In the genomic region with DNA sequence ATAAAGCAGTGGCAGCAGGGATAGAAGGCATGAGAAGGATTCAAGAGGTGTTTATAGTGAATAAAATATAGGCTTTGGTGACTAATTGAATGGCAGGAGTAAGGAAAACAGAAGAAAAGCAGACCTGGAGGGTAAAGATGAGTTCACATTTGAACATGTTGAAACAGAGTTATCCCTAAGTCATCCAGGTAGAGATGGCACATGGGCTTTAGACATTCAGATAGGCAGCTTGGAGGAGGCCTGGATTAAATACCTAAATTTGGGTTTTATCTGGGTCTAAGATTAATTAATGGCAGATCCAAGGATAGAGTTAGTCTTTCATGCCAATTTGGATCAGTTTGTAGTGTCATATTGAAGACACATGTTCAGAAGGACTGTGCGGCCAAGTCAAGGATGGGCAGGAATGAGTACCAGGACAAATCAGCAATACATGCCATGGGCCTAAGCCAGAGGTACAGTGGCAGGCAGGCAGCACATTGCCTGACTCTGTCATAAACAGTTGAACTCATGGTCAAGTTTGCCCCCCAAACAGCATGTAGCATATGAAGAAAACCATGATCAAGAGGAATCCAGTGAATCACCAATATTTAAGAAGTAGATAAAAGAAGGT, we compare ENCODE assay signal across 26 cellular contexts.
"Had no signal": no experiment of that assay in that cellular context is flagged by ENCODE, and none has a peak within 500 bp of the region (broad histone marks: within the 10 kb centered on the region; RNA-seq: fewer than 3 reads in every experiment).

No MANE protein-coding gene starts in this region.

- H3K36me3 ChIP-seq: breast epithelium, lower lobe of right lung, transverse colon had no signal

- H3K4me1 Mint-ChIP-seq: activated B cell treated with CpG ODN at 0.5 μM for 24 hours; activated CD8-positive, alpha-beta memory T cell treated with anti-CD3 and anti-CD28 coated beads, Interleukin-2, amount 10 ng/mL, durations not matched to agents 7 days and 5 days; activated naive CD4-positive, alpha-beta T cell treated with anti-CD3 and anti-CD28 coated beads, Interleukin-2, amount 50 U/mL, for 24 hours; activated naive CD8-positive, alpha-beta T cell treated with anti-CD3 and anti-CD28 coated beads, Interleukin-2, amount 50 U/mL, for 24 hours; central memory CD8-positive, alpha-beta T cell; immature natural killer cell had no signal

- ATAC-seq: activated CD8-positive, alpha-beta memory T cell treated with anti-CD3 and anti-CD28 coated beads, Interleukin-2, amount 10 ng/mL, durations not matched to agents 7 days and 5 days; activated CD8-positive, alpha-beta T cell treated with anti-CD3 and anti-CD28 coated beads, Interleukin-2, amount 10 ng/mL, durations not matched to agents 7 days and 5 days; activated naive CD8-positive, alpha-beta T cell treated with anti-CD3 and anti-CD28 coated beads, Interleukin-2, amount 50 U/mL, for 24 hours; heart left ventricle; left lobe of liver; lower lobe of right lung; natural killer cell treated with Interleukin-12 subunit alpha and Interleukin-12 subunit beta and Interleukin-15 and Interleukin-18, amount 100 ng/mL, for 72 hours; right cardiac atrium; stimulated activated naive CD8-positive, alpha-beta T cell treated with anti-CD3 and anti-CD28 coated beads, Interleukin-15, Interleukin-2, amounts not matched to agents 100 U/mL and 50 U/mL, for 24 hours had no signal

- H3K9me3 ChIP-seq: breast epithelium, heart left ventricle, lower lobe of right lung, testis, transverse colon had no signal

- H3K27ac ChIP-seq: breast epithelium, heart left ventricle, lower lobe of right lung, spleen, testis, transverse colon had no signal

- H3K27me3 ChIP-seq: breast epithelium, heart left ventricle, spleen, testis, transverse colon had no signal

- H3K4me3 Mint-ChIP-seq: activated B cell treated with CpG ODN at 0.5 μM for 24 hours; activated CD8-positive, alpha-beta memory T cell treated with anti-CD3 and anti-CD28 coated beads, Interleukin-2, amount 10 ng/mL, durations not matched to agents 7 days and 5 days; activated CD8-positive, alpha-beta T cell treated with anti-CD3 and anti-CD28 coated beads, Interleukin-2, amount 10 ng/mL, durations not matched to agents 7 days and 5 days; activated naive CD4-positive, alpha-beta T cell treated with anti-CD3 and anti-CD28 coated beads, Interleukin-2, amount 50 U/mL, for 24 hours; activated naive CD8-positive, alpha-beta T cell treated with anti-CD3 and anti-CD28 coated beads, Interleukin-2, amount 50 U/mL, for 24 hours; central memory CD8-positive, alpha-beta T cell; immature natural killer cell; natural killer cell treated with Interleukin-12 subunit alpha and Interleukin-12 subunit beta and Interleukin-15 and Interleukin-18, amount 100 ng/mL, for 72 hours; T-helper 2 cell treated with Interferon-gamma antibody and Interleukin-4, amounts not matched to agents 5 μg/mL and 100 μg/mL, for 36 hours had no signal

- H3K36me3 Mint-ChIP-seq: natural killer cell treated with Interleukin-12 subunit alpha and Interleukin-12 subunit beta and Interleukin-15 and Interleukin-18, amount 100 ng/mL, for 72 hours had no signal

- H3K9me3 Mint-ChIP-seq: activated T-helper 2 cell treated with anti-CD3 and anti-CD28 coated beads, Interferon-gamma antibody, Interleukin-2, Interleukin-4, amounts not matched to agents 10 μg/mL and 5 μg/mL and 100 μg/mL, durations not matched to agents 14 hours and 24 hours and 36 hours; central memory CD8-positive, alpha-beta T cell; immature natural killer cell; natural killer cell treated with Interleukin-12 subunit alpha and Interleukin-12 subunit beta and Interleukin-15 and Interleukin-18, amount 100 ng/mL, for 72 hours; T-helper 2 cell treated with Interferon-gamma antibody and Interleukin-4, amounts not matched to agents 5 μg/mL and 100 μg/mL, for 36 hours had no signal

- H3K27ac Mint-ChIP-seq: activated B cell treated with CpG ODN at 0.5 μM for 24 hours; activated CD8-positive, alpha-beta memory T cell treated with anti-CD3 and anti-CD28 coated beads, Interleukin-2, amount 10 ng/mL, durations not matched to agents 7 days and 5 days; activated CD8-positive, alpha-beta T cell treated with anti-CD3 and anti-CD28 coated beads, Interleukin-2, amount 10 ng/mL, durations not matched to agents 7 days and 5 days; activated naive CD4-positive, alpha-beta T cell treated with anti-CD3 and anti-CD28 coated beads, Interleukin-2, amount 50 U/mL, for 24 hours; activated naive CD8-positive, alpha-beta T cell treated with anti-CD3 and anti-CD28 coated beads, Interleukin-2, amount 50 U/mL, for 24 hours; activated T-helper 2 cell treated with anti-CD3 and anti-CD28 coated beads, Interferon-gamma antibody, Interleukin-2, Interleukin-4, amounts not matched to agents 10 μg/mL and 5 μg/mL and 100 μg/mL, durations not matched to agents 14 hours and 24 hours and 36 hours; immature natural killer cell; natural killer cell treated with Interleukin-12 subunit alpha and Interleukin-12 subunit beta and Interleukin-15 and Interleukin-18, amount 100 ng/mL, for 72 hours; T-helper 2 cell treated with Interferon-gamma antibody and Interleukin-4, amounts not matched to agents 5 μg/mL and 100 μg/mL, for 36 hours had no signal

- H3K4me1 ChIP-seq: breast epithelium, lower lobe of right lung, spleen, testis, transverse colon had no signal

- H3K4me3 ChIP-seq: breast epithelium, heart left ventricle, lower lobe of right lung, spleen, testis, transverse colon had no signal

- DNase-seq: activated B cell treated with CpG ODN at 0.5 μM for 24 hours; activated CD8-positive, alpha-beta memory T cell treated with anti-CD3 and anti-CD28 coated beads, Interleukin-2, amount 10 ng/mL, durations not matched to agents 7 days and 5 days; activated CD8-positive, alpha-beta T cell treated with anti-CD3 and anti-CD28 coated beads, Interleukin-2, amount 10 ng/mL, durations not matched to agents 7 days and 5 days; activated naive CD8-positive, alpha-beta T cell treated with anti-CD3 and anti-CD28 coated beads, Interleukin-2, amount 50 U/mL, for 24 hours; activated T-cell treated with anti-CD3 and anti-CD28 coated beads, Interleukin-2, amount 50 U/mL, for 48 hours; amygdala; effector CD8-positive, alpha-beta T cell; heart left ventricle; hypothalamus; immature natural killer cell; lower lobe of right lung; mesendoderm; posterior cingulate gyrus; right cardiac atrium; spleen; stimulated activated naive CD8-positive, alpha-beta T cell treated with anti-CD3 and anti-CD28 coated beads, Interleukin-15, Interleukin-2, amounts not matched to agents 100 U/mL and 50 U/mL, for 24 hours; T-helper 1 cell; testis; transverse colon had no signal

- H3K27me3 Mint-ChIP-seq: activated B cell treated with CpG ODN at 0.5 μM for 24 hours; activated CD8-positive, alpha-beta memory T cell treated with anti-CD3 and anti-CD28 coated beads, Interleukin-2, amount 10 ng/mL, durations not matched to agents 7 days and 5 days; activated naive CD4-positive, alpha-beta T cell treated with anti-CD3 and anti-CD28 coated beads, Interleukin-2, amount 50 U/mL, for 24 hours; activated naive CD8-positive, alpha-beta T cell treated with anti-CD3 and anti-CD28 coated beads, Interleukin-2, amount 50 U/mL, for 24 hours; central memory CD8-positive, alpha-beta T cell; natural killer cell treated with Interleukin-12 subunit alpha and Interleukin-12 subunit beta and Interleukin-15 and Interleukin-18, amount 100 ng/mL, for 72 hours had no signal
